ENCODE assay signal across 9 cellular contexts in the genomic region with DNA sequence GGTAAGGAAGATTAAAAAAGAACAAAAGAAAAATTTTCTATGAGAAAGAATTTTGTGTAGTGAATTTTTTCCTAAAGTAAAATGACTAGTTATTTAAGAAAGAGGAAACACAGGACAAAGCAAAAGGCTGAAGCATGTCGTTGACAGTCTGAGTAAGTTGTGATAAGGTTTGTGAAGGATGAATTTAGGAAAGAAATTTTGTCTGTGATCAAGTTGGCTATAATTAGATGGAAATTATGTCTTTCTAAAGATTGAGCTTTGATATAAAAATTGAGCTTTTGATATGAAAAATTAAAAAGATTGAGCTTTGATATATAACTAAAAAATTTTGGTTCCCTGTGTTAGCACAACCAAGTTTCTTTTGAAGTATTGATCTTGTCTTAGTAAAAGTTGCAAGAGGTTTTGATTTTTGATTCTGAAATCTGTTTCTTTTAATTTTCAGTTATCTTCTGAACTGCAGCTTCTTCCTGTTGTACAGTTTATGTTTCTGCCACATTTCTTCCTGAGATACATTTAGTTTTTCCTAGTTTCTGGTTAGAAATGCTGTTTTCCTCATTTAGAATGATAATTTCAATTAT.
"Had no signal": no experiment of that assay in that cellular context is flagged by ENCODE, and none has a peak within 500 bp of the region (broad histone marks: within the 10 kb centered on the region; RNA-seq: fewer than 3 reads in every experiment).

No MANE protein-coding gene starts in this region.

- H3K4me1 Mint-ChIP-seq: H9 had no signal

- H3K27ac ChIP-seq: GM23248, HL-60 had no signal

- ATAC-seq: HepG2 had no signal

- H2AFZ ChIP-seq: GM23248 had no signal

- FAIRE-seq: H54, HepG2 had no signal

- H3K4me3 Mint-ChIP-seq: H9, HFFc6 had no signal

- H3K4me3 ChIP-seq: GM23248 had no signal

- DNase-seq: GM23248, GOT3, H9, HCEC 1CT, HFFc6, KG1 had no signal

- H3K9ac ChIP-seq: GM23248 had no signal
